ENCODE assay signal across 12 cellular contexts in genomic region chr12:106953352-106954260, GRCh38. TPM values are rescaled to one million over a fixed set of nuclear protein-coding genes. Genes with fewer than 3 reads are reported as not detected.
DNase-seq lines count a peak whose midpoint lies in the region; ATAC-seq and TF ChIP-seq lines count a peak whose summit lies in the region.
"Had no signal": no experiment of that assay in that cellular context is flagged by ENCODE, and none has a peak within 500 bp of the region (broad histone marks: within the 10 kb centered on the region; RNA-seq: fewer than 3 reads in every experiment).

No MANE protein-coding gene starts in this region.

- H3K4me3 Mint-ChIP-seq in activated CD8-positive, alpha-beta T cell treated with anti-CD3 and anti-CD28 coated beads, Interleukin-2, amount 10 ng/mL, durations not matched to agents 7 days and 5 days, result peak overlapping the region; percentile 99

- peaks cover 22% of the 10 kb centered on the region for H3K4me1 Mint-ChIP-seq in activated CD8-positive, alpha-beta T cell treated with anti-CD3 and anti-CD28 coated beads, Interleukin-2, amount 10 ng/mL, durations not matched to agents 7 days and 5 days (ENCODE audit: low read depth)

- H3K4me1 ChIP-seq in A673 (ENCODE audit: insufficient read depth, low read length, poor library complexity, severe bottlenecking) (peaks cover 3% of the 10 kb centered on the region), GM23248 (ENCODE audit: insufficient read depth) (0 out of 2 replicates have a peak, but pooled peaks cover 14% of the 10 kb centered on the region)
- H3K4me1 ChIP-seq: BE2C had no signal

- H3K36me3 Mint-ChIP-seq in activated CD8-positive, alpha-beta T cell treated with anti-CD3 and anti-CD28 coated beads, Interleukin-2, amount 10 ng/mL, durations not matched to agents 7 days and 5 days (ENCODE audit: low read depth), result peaks cover 6% of the 10 kb centered on the region

- H3K9me2 ChIP-seq in GM23248 (ENCODE audit: insufficient read depth), result no peaks in the 10 kb centered on the region

- H3K9me3 ChIP-seq in A673 (ENCODE audit: low read depth, low read length, poor library complexity, severe bottlenecking) (no peaks in the 10 kb centered on the region), GM23248 (ENCODE audit: low read depth) (no peaks in the 10 kb centered on the region)
- H3K9me3 ChIP-seq: BE2C, lower lobe of right lung, thoracic aorta had no signal

- H3K27me3 ChIP-seq in A673 (replicated peaks; ENCODE audit: insufficient read depth, low read depth, low read length, poor library complexity), result no peaks in the 10 kb centered on the region
- H3K27me3 ChIP-seq in GM23248 (replicated peaks; ENCODE audit: insufficient read depth), result no peaks in the 10 kb centered on the region
- H3K27me3 ChIP-seq: BE2C had no signal

- H2AFZ ChIP-seq in GM23248, result 0 out of 2 replicates have a peak overlapping the region, but pooled peaks have one; percentile 80

- H3K36me3 ChIP-seq in A673 (ENCODE audit: insufficient read depth, low read length, poor library complexity, severe bottlenecking) (no peaks in the 10 kb centered on the region), GM23248 (ENCODE audit: low read depth) (no peaks in the 10 kb centered on the region)
- H3K36me3 ChIP-seq: BE2C, lower lobe of right lung, thoracic aorta had no signal

- peaks cover 10% of the 10 kb centered on the region; the same call in 1 of the 2 replicates for H4K20me1 ChIP-seq in GM23248 (ENCODE audit: insufficient read depth)

- H3K4me2 ChIP-seq in GM23248 (ENCODE audit: unreplicated experiment), result peak overlapping the region; percentile 21

- H3K9me3 Mint-ChIP-seq in activated CD8-positive, alpha-beta T cell treated with anti-CD3 and anti-CD28 coated beads, Interleukin-2, amount 10 ng/mL, durations not matched to agents 7 days and 5 days (ENCODE audit: insufficient read depth), result peaks cover 16% of the 10 kb centered on the region

- TF ChIP-seq CTCF in A673 (conservative IDR thresholded peaks at IDR 0.05; ENCODE audit: low read depth, low read length), result no peak

- no peak overlapping the region for H3K27ac Mint-ChIP-seq in activated CD8-positive, alpha-beta T cell treated with anti-CD3 and anti-CD28 coated beads, Interleukin-2, amount 10 ng/mL, durations not matched to agents 7 days and 5 days

- H3K27ac ChIP-seq in A673 (ENCODE audit: low read depth, low read length, poor library complexity, severe bottlenecking) (no peak overlapping the region), GM23248 (no peak overlapping the region)
- H3K27ac ChIP-seq: thoracic aorta had no signal

- peaks cover 27% of the 10 kb centered on the region for H3F3A ChIP-seq in GM23248 (ENCODE audit: insufficient read depth)

- intact Hi-C loops in A673 (cut with micrococcal nuclease; ENCODE audit: unreplicated experiment), result no loop called here

- no TSS peak for BruUV-seq in A673 (replicated peaks; lab: Mats Ljungman, UMichigan)

- CTCF ChIA-PET in A673 (lab: Charles Lee), result no interaction called here
- CTCF ChIA-PET in activated CD8-positive, alpha-beta T cell treated with anti-CD3 and anti-CD28 coated beads, Interleukin-2, amount 10 ng/mL, durations not matched to agents 7 days and 5 days (lab: Charles Lee), result interaction anchor here (0.6 to 1.1 kb wide), 3 partner anchors 12 to 1661 kb away, joined by 3 to 4 read pairs (median 3); no protein-coding TSS in a partner anchor

- DNase-seq in A673 (ENCODE audit: low spot score) (peak; percentile 47), GM23248 (no peak), kidney tubule cell (ENCODE audit: low spot score) (peak; percentile 32), NCI-H526 (lab: John Stamatoyannopoulos, UW) (no peak), NCI-H2029 treated with DMSO at 0.1 percent for 48 hours (lab: John Stamatoyannopoulos, UW) (no peak), HUDEP-2 (lab: John Stamatoyannopoulos, UW; ENCODE audit: unreplicated experiment in 76 of 76) (no peak)
- no peak for DNase-seq in activated CD8-positive, alpha-beta T cell treated with anti-CD3 and anti-CD28 coated beads, Interleukin-2, amount 10 ng/mL, durations not matched to agents 7 days and 5 days
- DNase-seq: activated CD4-positive, CD25-positive, alpha-beta regulatory T cell; BE2C; lower lobe of right lung had no signal

- POLR2A ChIA-PET in A673 (lab: Charles Lee; ENCODE audit: low non-redundant PET), result no interaction called here
- POLR2A ChIA-PET in activated CD8-positive, alpha-beta T cell treated with anti-CD3 and anti-CD28 coated beads, Interleukin-2, amount 10 ng/mL, durations not matched to agents 7 days and 5 days (lab: Charles Lee), result interaction anchor here (0.6 to 0.7 kb wide), 2 partner anchors 410 to 795 kb away, joined by 3 read pairs; no protein-coding TSS in a partner anchor

- H3K79me2 ChIP-seq in GM23248 (ENCODE audit: insufficient read depth), result peaks cover 36% of the 10 kb centered on the region

- H3K4me3 ChIP-seq in A673 (ENCODE audit: low read depth, low read length, poor library complexity, severe bottlenecking) (no peak overlapping the region), GM23248 (peak overlapping the region; percentile 97; the same call in 1 of the 2 replicates)

- ATAC-seq in activated CD8-positive, alpha-beta T cell treated with anti-CD3 and anti-CD28 coated beads, Interleukin-2, amount 10 ng/mL, durations not matched to agents 7 days and 5 days, result no peak
- ATAC-seq in GM18517 (IDR thresholded peaks at IDR 0.05; ENCODE audit: unreplicated experiment), result no peak
- ATAC-seq: lower lobe of right lung had no signal

- WGBS in GM23248 (ENCODE audit: low coverage in 1 of 2, low lambda C conversion rate in 2 of 2, missing lambda C conversion rate in 2 of 2), 2 experiments, result 80 to 83% methylated on average over 12 of the region's 12 CpGs

- no peak overlapping the region for H3K9ac ChIP-seq in GM23248

- in situ Hi-C loops in GM23248 (cut with MboI), result no loop called here

- H3K27me3 Mint-ChIP-seq in activated CD8-positive, alpha-beta T cell treated with anti-CD3 and anti-CD28 coated beads, Interleukin-2, amount 10 ng/mL, durations not matched to agents 7 days and 5 days (ENCODE audit: low read depth), result peaks cover 9% of the 10 kb centered on the region

RNA-seq across cellular contexts. Expression of gene TMEM263, which starts 2.1 kb away (rescaled TPM):
- total RNA-seq in A673 (2021), result 32.3 and 36.9 TPM in 2 replicates
- 132 and 147 TPM in 2 replicates for total RNA-seq in GM23248 (2014; rRNA removed; shearing (Covaris generic))
- 136 and 139 TPM in 2 replicates for polyA plus RNA-seq in GM23248 (2016; fragmentation: Nextera tagmentation; extraction: Ambion mirVana)
- total RNA-seq in activated CD8-positive, alpha-beta T cell treated with anti-CD3 and anti-CD28 coated beads, Interleukin-2, amount 10 ng/mL, durations not matched to agents 7 days and 5 days, result 10 to 100 TPM; 25.8 to 26.7 TPM

RNA-seq across cellular contexts. Expression of gene MTERF2, which starts 33.3 kb away (rescaled TPM):
- 12.6 and 13.1 TPM in 2 replicates for total RNA-seq in A673 (2021)
- total RNA-seq in GM23248 (2014; rRNA removed; shearing (Covaris generic)), result 4.6 and 6.4 TPM in 2 replicates
- polyA plus RNA-seq in GM23248 (2016; fragmentation: Nextera tagmentation; extraction: Ambion mirVana), result 6.4 and 7.7 TPM in 2 replicates
- 1 to 10 TPM; 3.8 to 5.0 TPM for total RNA-seq in activated CD8-positive, alpha-beta T cell treated with anti-CD3 and anti-CD28 coated beads, Interleukin-2, amount 10 ng/mL, durations not matched to agents 7 days and 5 days

Comparison
In these comparisons a context has a peak if more than half of its experiments do, and no peak if none do; other contexts are left out.
1. DNase-seq: peak in A673 (single experiment) and kidney tubule cell (single experiment); none in GM23248 (single experiment), activated CD8-positive, alpha-beta T cell treated with anti-CD3 and anti-CD28 coated beads, Interleukin-2, amount 10 ng/mL, durations not matched to agents 7 days and 5 days (single experiment), NCI-H526 (0 of 2), NCI-H2029 treated with DMSO at 0.1 percent for 48 hours (single experiment) and HUDEP-2 (0 of 76).